In genomic region chr1:197213193-197213592, GRCh38 we compare ENCODE assay signal across 21 cellular contexts. TPM values are rescaled to one million over a fixed set of nuclear protein-coding genes. Genes with fewer than 3 reads are reported as not detected.
"Had no signal": no experiment of that assay in that cellular context is flagged by ENCODE, and none has a peak within 500 bp of the region (broad histone marks: within the 10 kb centered on the region; RNA-seq: fewer than 3 reads in every experiment).

No MANE protein-coding gene starts in this region.

- H3K27ac Mint-ChIP-seq: IgD-negative memory B cell had no signal

- DNase-seq: KBM-7, MV-4-11, NCI-H1048, NCI-H1105, NCI-H1417, NCI-H1436 treated with DMSO at 0.1 percent for 48 hours, NCI-H1694, NCI-H187 treated with DMSO at 0.1 percent for 48 hours, NCI-H2029 treated with DMSO at 0.1 percent for 48 hours, NCI-H2227 treated with DMSO at 0.1 percent for 48 hours, NCI-H524, NCI-H526 treated with DMSO at 0.1 percent for 48 hours, NCI-H748 treated with DMSO at 0.1 percent for 48 hours, PC-3, SHP77, SK-N-SH, SW 1271 had no signal

- H3K4me1 Mint-ChIP-seq: IgD-negative memory B cell had no signal

- H3K27me3 Mint-ChIP-seq: IgD-negative memory B cell had no signal

- H3K27ac ChIP-seq: HL-60, RWPE1 had no signal

- H3K4me3 Mint-ChIP-seq: IgD-negative memory B cell had no signal

- ATAC-seq: Panc1, PC-3 had no signal

RNA-seq across cellular contexts. Expression of gene CRB1, which starts 54.9 kb away (rescaled TPM):
- polyA plus RNA-seq: IgD-negative memory B cell had no signal
